10 cellular contexts compared by ENCODE assay signal in genomic region chr4:8171941-8172924, GRCh38. TPM values are rescaled to one million over a fixed set of nuclear protein-coding genes. Genes with fewer than 3 reads are reported as not detected.
DNase-seq lines count a peak whose midpoint lies in the region; ATAC-seq and TF ChIP-seq lines count a peak whose summit lies in the region.
"Had no signal": no experiment of that assay in that cellular context is flagged by ENCODE, and none has a peak within 500 bp of the region (broad histone marks: within the 10 kb centered on the region; RNA-seq: fewer than 3 reads in every experiment).

No MANE protein-coding gene starts in this region.

- ATAC-seq in GM19043 (IDR thresholded peaks at IDR 0.05; ENCODE audit: low read depth, unreplicated experiment), result peak; percentile 64
- peak; percentile 72 for ATAC-seq in HG03039 (IDR thresholded peaks at IDR 0.05; ENCODE audit: unreplicated experiment)
- ATAC-seq in activated T-helper 17 cell treated with anti-CD3 and anti-CD28 coated beads, Interleukin-2, amount 50 U/mL, for 72 hours (replicated peaks), result peak; percentile 92
- no peak for ATAC-seq in left lobe of liver

- no peak overlapping the region for H3K27ac ChIP-seq in AG04450 (ENCODE audit: low read depth, low read length)

- H3K27me3 Mint-ChIP-seq in activated T-helper 17 cell treated with anti-CD3 and anti-CD28 coated beads, Interleukin-2, amount 50 U/mL, for 72 hours, result peaks cover 10% of the 10 kb centered on the region

- peaks cover 5% of the 10 kb centered on the region for H3K9me3 Mint-ChIP-seq in activated T-helper 17 cell treated with anti-CD3 and anti-CD28 coated beads, Interleukin-2, amount 50 U/mL, for 72 hours

- peaks cover 11% of the 10 kb centered on the region for H3K9me3 ChIP-seq in AG04450 (ENCODE audit: control insufficient read depth, insufficient read depth, low read length)
- H3K9me3 ChIP-seq: BE2C had no signal

- H3K27ac Mint-ChIP-seq in activated T-helper 17 cell treated with anti-CD3 and anti-CD28 coated beads, Interleukin-2, amount 50 U/mL, for 72 hours, result peak overlapping the region; percentile 70

- CTCF ChIA-PET in AG04450 (lab: Charles Lee), result interaction anchor here (0.5 to 0.6 kb wide), 2 partner anchors 404 to 838 kb away, joined by 3 to 9 read pairs; no protein-coding TSS in a partner anchor

- POLR2A ChIA-PET in AG04450 (lab: Yijun Ruan, JAX), result no interaction called here

- no peak for TF ChIP-seq CTCF in AG04450 (IDR thresholded peaks at IDR 0.05; ENCODE audit: low read depth, low read length)

- DNase-seq in AG04450 (ENCODE audit: low read depth, low spot score) (peak; percentile 30), glomerular visceral epithelial cell (ENCODE audit: extremely low spot score) (no peak), AG08396 (ENCODE audit: low spot score) (no peak), left lobe of liver (ENCODE audit: low spot score) (no peak), NCI-H345 (lab: John Stamatoyannopoulos, UW) (no peak)
- DNase-seq: BE2C, T-helper 9 cell had no signal

- H3K27me3 ChIP-seq in AG04450 (ENCODE audit: control insufficient read depth, insufficient read depth, low read length), result peaks cover 53% of the 10 kb centered on the region
- H3K27me3 ChIP-seq: BE2C had no signal

- H3K4me3 Mint-ChIP-seq in activated T-helper 17 cell treated with anti-CD3 and anti-CD28 coated beads, Interleukin-2, amount 50 U/mL, for 72 hours, result peak overlapping the region; percentile 60

- H3K4me1 Mint-ChIP-seq in activated T-helper 17 cell treated with anti-CD3 and anti-CD28 coated beads, Interleukin-2, amount 50 U/mL, for 72 hours, result peaks cover 10% of the 10 kb centered on the region

- no peak overlapping the region for H3K4me3 ChIP-seq in AG04450 (ENCODE audit: low read depth, low read length)

- H3K36me3 Mint-ChIP-seq in activated T-helper 17 cell treated with anti-CD3 and anti-CD28 coated beads, Interleukin-2, amount 50 U/mL, for 72 hours (ENCODE audit: low read depth), result no peaks in the 10 kb centered on the region

RNA-seq across cellular contexts. Expression of gene ABLIM2, which starts 13.6 kb away (rescaled TPM):
- 0.07 TPM in 1 of 2 replicates, not detected in the other for polyA plus RNA-seq in AG04450 (2011; rRNA removed)
- not detected in 2 replicates for polyA minus RNA-seq in AG04450 (2011; rRNA and poly(A)+ RNA removed)
- under 1 TPM; 0.53 to 0.82 TPM for total RNA-seq in activated T-helper 17 cell treated with anti-CD3 and anti-CD28 coated beads, Interleukin-2, amount 50 U/mL, for 72 hours
- 3.6 TPM for total RNA-seq in left lobe of liver

RNA-seq across cellular contexts. Expression of gene SH3TC1, which starts 26.9 kb away (rescaled TPM):
- polyA plus RNA-seq in AG04450 (2011; rRNA removed), result 0.98 and 1.4 TPM in 2 replicates
- polyA minus RNA-seq in AG04450 (2011; rRNA and poly(A)+ RNA removed), result 1.9 and 2.7 TPM in 2 replicates
- total RNA-seq in activated T-helper 17 cell treated with anti-CD3 and anti-CD28 coated beads, Interleukin-2, amount 50 U/mL, for 72 hours, result 10 to 100 TPM; 23.1 to 37.4 TPM
- total RNA-seq in left lobe of liver, result 33.3 TPM
